In genomic region chr10:16975188-16975587, GRCh38 we compare ENCODE assay signal across 18 cellular contexts.
"Had no signal": no experiment of that assay in that cellular context is flagged by ENCODE, and none has a peak within 500 bp of the region (broad histone marks: within the 10 kb centered on the region; RNA-seq: fewer than 3 reads in every experiment).

No MANE protein-coding gene starts in this region.

- H3K27ac ChIP-seq: ascending aorta, cardiac muscle cell, colonic mucosa, prostate gland, right atrium auricular region, stomach had no signal

- H3K36me3 ChIP-seq: ascending aorta, cardiac muscle cell, colonic mucosa, prostate gland, right atrium auricular region, stomach had no signal

- ATAC-seq: activated CD8-positive, alpha-beta T cell treated with anti-CD3 and anti-CD28 coated beads, Interleukin-2, amount 10 ng/mL, durations not matched to agents 7 days and 5 days; left ventricle myocardium superior; mucosa of descending colon; T-cell had no signal

- H3K4me1 ChIP-seq: ascending aorta, colonic mucosa, prostate gland, right atrium auricular region, stomach had no signal

- H3K27me3 ChIP-seq: ascending aorta, cardiac muscle cell, colonic mucosa, right atrium auricular region, stomach had no signal

- H3K9me3 ChIP-seq: ascending aorta, colonic mucosa, mucosa of descending colon, prostate gland, right atrium auricular region, stomach had no signal

- H3K4me3 ChIP-seq: ascending aorta, cardiac muscle cell, colonic mucosa, mucosa of descending colon, prostate gland, right atrium auricular region, stomach had no signal

- DNase-seq: activated CD4-positive, alpha-beta T cell treated with anti-CD3 and anti-CD28 coated beads for 48 hours; activated CD4-positive, CD25-positive, alpha-beta regulatory T cell; activated CD8-positive, alpha-beta T cell treated with anti-CD3 and anti-CD28 coated beads, Interleukin-2, amount 10 ng/mL, durations not matched to agents 7 days and 5 days; activated naive CD4-positive, alpha-beta T cell treated with anti-CD3 and anti-CD28 coated beads for 36 hours; activated T-cell treated with anti-CD3 and anti-CD28 coated beads, Interleukin-2, amount 50 U/mL, for 24 hours; colonic mucosa; erythroblast; foreskin melanocyte; head of caudate nucleus; left ventricle myocardium superior; mucosa of descending colon; naive B cell; stomach; T-cell had no signal
